1 cellular context compared by ENCODE assay signal in the genomic region with DNA sequence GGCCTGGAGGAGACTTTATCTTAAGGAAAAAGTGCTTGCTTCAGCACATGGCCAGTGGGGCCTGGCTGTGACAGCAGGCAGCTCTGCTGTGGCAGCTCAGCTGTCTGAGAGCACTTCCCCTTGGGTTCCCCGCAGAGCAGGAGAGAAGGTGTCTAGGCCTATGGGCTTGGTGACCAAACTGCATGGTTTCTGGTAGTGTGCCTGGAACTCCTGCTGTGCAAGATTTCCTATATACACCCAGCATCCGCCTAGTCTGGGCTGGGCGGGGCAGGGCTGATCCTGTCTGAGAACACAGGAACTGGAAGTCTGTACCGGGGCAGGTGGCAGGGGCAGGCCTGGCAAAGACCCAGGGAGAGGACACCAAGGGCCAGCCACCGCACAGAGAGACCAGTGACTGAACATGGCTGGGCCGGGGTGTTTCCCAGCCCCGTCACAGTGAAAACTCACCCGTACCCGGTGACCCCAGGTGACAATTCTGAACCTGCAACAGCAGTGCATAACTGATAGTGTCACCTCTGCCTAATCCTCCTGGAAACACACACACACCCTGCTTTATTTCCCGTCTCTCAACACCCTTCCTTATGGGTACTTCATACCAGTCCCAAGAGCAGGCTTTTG.
TF ChIP-seq lines count a peak whose summit lies in the region.

No MANE protein-coding gene starts in this region.

TF ChIP-seq in WTC11, 78 proteins besides CTCF, POLR2A, EP300 and RAD21 (continued from another document):
- TF ChIP-seq, protein P1, sequence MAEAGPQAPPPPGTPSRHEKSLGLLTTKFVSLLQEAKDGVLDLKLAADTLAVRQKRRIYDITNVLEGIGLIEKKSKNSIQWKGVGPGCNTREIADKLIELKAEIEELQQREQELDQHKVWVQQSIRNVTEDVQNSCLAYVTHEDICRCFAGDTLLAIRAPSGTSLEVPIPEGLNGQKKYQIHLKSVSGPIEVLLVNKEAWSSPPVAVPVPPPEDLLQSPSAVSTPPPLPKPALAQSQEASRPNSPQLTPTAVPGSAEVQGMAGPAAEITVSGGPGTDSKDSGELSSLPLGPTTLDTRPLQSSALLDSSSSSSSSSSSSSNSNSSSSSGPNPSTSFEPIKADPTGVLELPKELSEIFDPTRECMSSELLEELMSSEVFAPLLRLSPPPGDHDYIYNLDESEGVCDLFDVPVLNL (CRISPR knock-in tag; IDR thresholded peaks at IDR 0.05; ENCODE audit: borderline replicate concordance, low read depth) = no peak
- TF ChIP-seq, protein P2, sequence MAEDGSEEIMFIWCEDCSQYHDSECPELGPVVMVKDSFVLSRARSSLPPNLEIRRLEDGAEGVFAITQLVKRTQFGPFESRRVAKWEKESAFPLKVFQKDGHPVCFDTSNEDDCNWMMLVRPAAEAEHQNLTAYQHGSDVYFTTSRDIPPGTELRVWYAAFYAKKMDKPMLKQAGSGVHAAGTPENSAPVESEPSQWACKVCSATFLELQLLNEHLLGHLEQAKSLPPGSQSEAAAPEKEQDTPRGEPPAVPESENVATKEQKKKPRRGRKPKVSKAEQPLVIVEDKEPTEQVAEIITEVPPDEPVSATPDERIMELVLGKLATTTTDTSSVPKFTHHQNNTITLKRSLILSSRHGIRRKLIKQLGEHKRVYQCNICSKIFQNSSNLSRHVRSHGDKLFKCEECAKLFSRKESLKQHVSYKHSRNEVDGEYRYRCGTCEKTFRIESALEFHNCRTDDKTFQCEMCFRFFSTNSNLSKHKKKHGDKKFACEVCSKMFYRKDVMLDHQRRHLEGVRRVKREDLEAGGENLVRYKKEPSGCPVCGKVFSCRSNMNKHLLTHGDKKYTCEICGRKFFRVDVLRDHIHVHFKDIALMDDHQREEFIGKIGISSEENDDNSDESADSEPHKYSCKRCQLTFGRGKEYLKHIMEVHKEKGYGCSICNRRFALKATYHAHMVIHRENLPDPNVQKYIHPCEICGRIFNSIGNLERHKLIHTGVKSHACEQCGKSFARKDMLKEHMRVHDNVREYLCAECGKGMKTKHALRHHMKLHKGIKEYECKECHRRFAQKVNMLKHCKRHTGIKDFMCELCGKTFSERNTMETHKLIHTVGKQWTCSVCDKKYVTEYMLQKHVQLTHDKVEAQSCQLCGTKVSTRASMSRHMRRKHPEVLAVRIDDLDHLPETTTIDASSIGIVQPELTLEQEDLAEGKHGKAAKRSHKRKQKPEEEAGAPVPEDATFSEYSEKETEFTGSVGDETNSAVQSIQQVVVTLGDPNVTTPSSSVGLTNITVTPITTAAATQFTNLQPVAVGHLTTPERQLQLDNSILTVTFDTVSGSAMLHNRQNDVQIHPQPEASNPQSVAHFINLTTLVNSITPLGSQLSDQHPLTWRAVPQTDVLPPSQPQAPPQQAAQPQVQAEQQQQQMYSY (CRISPR knock-in tag; IDR thresholded peaks at IDR 0.05) = no peak
- no peak for TF ChIP-seq GTF2I (CRISPR knock-in tag; conservative IDR thresholded peaks at IDR 0.05)
